Comparison of ENCODE assay signal across 11 cellular contexts in genomic region chr5:109329296-109330252, GRCh38.
DNase-seq lines count a peak whose midpoint lies in the region; ATAC-seq and TF ChIP-seq lines count a peak whose summit lies in the region.
"Had no signal": no experiment of that assay in that cellular context is flagged by ENCODE, and none has a peak within 500 bp of the region (broad histone marks: within the 10 kb centered on the region; RNA-seq: fewer than 3 reads in every experiment).

No MANE protein-coding gene starts in this region.

- H3K9me3 Mint-ChIP-seq in H9, result no peaks in the 10 kb centered on the region
- H3K9me3 Mint-ChIP-seq: activated B cell treated with CpG ODN at 0.5 μM for 24 hours; dendritic cell treated with granulocyte-macrophage colony-stimulating factor and Interleukin-4, amounts not matched to agents 40 ng/mL and 50 ng/mL, for 4 days had no signal

- peaks cover 8 to 11% of the 10 kb centered on the region in 2 experiments for H3K4me1 Mint-ChIP-seq in H9
- H3K4me1 Mint-ChIP-seq: activated B cell treated with CpG ODN at 0.5 μM for 24 hours had no signal

- H3K36me3 Mint-ChIP-seq in H9 (ENCODE audit: insufficient read depth in 1 of 3, low read depth in 3 of 3), result peaks cover 0 to 5% (median 0%) of the 10 kb centered on the region in 3 experiments; a peak in 3 of 7 replicates

- H2AK5ac ChIP-seq in H9 (ENCODE audit: insufficient read length, low read length), result no peak overlapping the region

- H3T11ph ChIP-seq in H9 (ENCODE audit: low read length), result no peak overlapping the region

- H3K27ac Mint-ChIP-seq in H9, result no peak overlapping the region; a peak in 1 of 7 replicates
- H3K27ac Mint-ChIP-seq: activated B cell treated with CpG ODN at 0.5 μM for 24 hours; dendritic cell treated with granulocyte-macrophage colony-stimulating factor and Interleukin-4, amounts not matched to agents 40 ng/mL and 50 ng/mL, for 4 days had no signal

- H3K4ac ChIP-seq in H9 (ENCODE audit: low read depth, low read length), result no peak overlapping the region

- no peak overlapping the region for H2AFZ ChIP-seq in H9 (ENCODE audit: low read length)

- H4K91ac ChIP-seq in H9 (ENCODE audit: insufficient read length, low read depth, low read length), result no peak overlapping the region

- H2BK5ac ChIP-seq in H9 (ENCODE audit: insufficient read length, low read length), result no peak overlapping the region

- no peak overlapping the region for H3K56ac ChIP-seq in H9 (ENCODE audit: insufficient read length, low read depth, low read length)

- H3K18ac ChIP-seq in H9 (ENCODE audit: insufficient read length, low read depth, low read length), result no peak overlapping the region

- no peaks in the 10 kb centered on the region for H3K79me2 ChIP-seq in H9 (ENCODE audit: insufficient read depth, low read length)

- no peak overlapping the region for H2BK120ac ChIP-seq in H9 (ENCODE audit: low read depth, low read length, poor library complexity, severe bottlenecking)

- no peak overlapping the region for H3K23ac ChIP-seq in H9 (ENCODE audit: insufficient read length, low read depth, low read length)

- no peak overlapping the region for H2BK15ac ChIP-seq in H9 (ENCODE audit: low read depth, low read length)

- H3K27me3 ChIP-seq in H9 (ENCODE audit: insufficient read depth, low read length), result no peaks in the 10 kb centered on the region

- no peaks in the 10 kb centered on the region for H3K4me1 ChIP-seq in H9 (ENCODE audit: insufficient read depth, low read length)

- ATAC-seq in SK-N-SH treated with all-trans-retinoic acid at 6 μM for 48 hours, result peak; percentile 97
- ATAC-seq in GM21717 (IDR thresholded peaks at IDR 0.05; ENCODE audit: unreplicated experiment), result no peak
- no peak for ATAC-seq in GM19324 (IDR thresholded peaks at IDR 0.05; ENCODE audit: low FRiP score, unreplicated experiment)

- H3K9me3 ChIP-seq in H9 (ENCODE audit: control insufficient read depth, low read depth, low read length), result no peaks in the 10 kb centered on the region

- DNase-seq in GM04504 (ENCODE audit: low read depth), result peak; percentile 45
- peak; percentile 86 for DNase-seq in fibroblast of the conjunctiva (ENCODE audit: low read depth)
- DNase-seq in pulmonary artery endothelial cell (ENCODE audit: low read depth, low spot score), result peak; percentile 11
- no peak for DNase-seq in H9
- no peak for DNase-seq in islet precursor cell
- DNase-seq: activated B cell treated with CpG ODN at 0.5 μM for 24 hours, RPMI8226 had no signal

- no peak overlapping the region for H3K4me3 Mint-ChIP-seq in H9
- H3K4me3 Mint-ChIP-seq: activated B cell treated with CpG ODN at 0.5 μM for 24 hours; dendritic cell treated with granulocyte-macrophage colony-stimulating factor and Interleukin-4, amounts not matched to agents 40 ng/mL and 50 ng/mL, for 4 days had no signal

- H3K23me2 ChIP-seq in H9 (ENCODE audit: insufficient read length, low read depth, low read length, poor library complexity, severe bottlenecking), result no peaks in the 10 kb centered on the region

- H3K27me3 Mint-ChIP-seq in H9 (ENCODE audit: low read depth), result no peaks in the 10 kb centered on the region
- H3K27me3 Mint-ChIP-seq: activated B cell treated with CpG ODN at 0.5 μM for 24 hours; dendritic cell treated with granulocyte-macrophage colony-stimulating factor and Interleukin-4, amounts not matched to agents 40 ng/mL and 50 ng/mL, for 4 days had no signal

- no peak overlapping the region for H4K5ac ChIP-seq in H9 (ENCODE audit: insufficient read length, low read depth, low read length)

- no peak overlapping the region for H2BK20ac ChIP-seq in H9 (ENCODE audit: low read depth, low read length, poor library complexity, severe bottlenecking)

- H3K4me2 ChIP-seq in H9 (ENCODE audit: insufficient read depth, insufficient read length, low read length), result no peak overlapping the region

- TF ChIP-seq CTCF in H9 (conservative IDR thresholded peaks at IDR 0.05), result no peak

- no peak overlapping the region for H3K27ac ChIP-seq in H9 (ENCODE audit: insufficient read length, low read depth, low read length)

- no peak overlapping the region for H3K14ac ChIP-seq in H9 (ENCODE audit: insufficient read depth, low read length)

- H4K20me1 ChIP-seq in H9 (ENCODE audit: control insufficient read depth, insufficient read depth, insufficient read length), result no peaks in the 10 kb centered on the region

- H4K8ac ChIP-seq in H9 (replicated peaks; ENCODE audit: insufficient read length, low read depth, low read length), result no peak overlapping the region

- no peak overlapping the region for H3K9ac ChIP-seq in H9 (ENCODE audit: extremely low read depth, insufficient read length, low read length)

- H2BK12ac ChIP-seq in H9 (ENCODE audit: insufficient read length, low read depth, low read length), result no peak overlapping the region

- no CpG with 5 or more reads among the region's 4 CpGs for WGBS in H9 (ENCODE audit: extremely low coverage, insufficient read length, low lambda C conversion rate)

- H3K79me1 ChIP-seq in H9 (ENCODE audit: insufficient read depth, low read depth, low read length, poor library complexity, severe bottlenecking), result no peaks in the 10 kb centered on the region

TF ChIP-seq in SK-N-SH treated with all-trans-retinoic acid at 6 μM for 48 hours, 23 proteins besides CTCF, POLR2A, EP300 and RAD21:
- peak; percentile 99 for TF ChIP-seq ZNF8 (CRISPR knock-in tag; IDR thresholded peaks at IDR 0.05)
- peak; percentile 25; the same call in 1 of the 2 replicates for TF ChIP-seq CREB5 (CRISPR knock-in tag; IDR thresholded peaks at IDR 0.05; ENCODE audit: low read depth)
- TF ChIP-seq PATZ1 (CRISPR knock-in tag; IDR thresholded peaks at IDR 0.05; ENCODE audit: borderline replicate concordance), result no peak
- TF ChIP-seq ZC3H10 (CRISPR knock-in tag; IDR thresholded peaks at IDR 0.05), result 0 out of 2 replicates have a peak, but pooled peaks have one; percentile 56
- TF ChIP-seq CSRNP3 (CRISPR knock-in tag; IDR thresholded peaks at IDR 0.05), result peak; percentile 18; the same call in 1 of the 2 replicates
- TF ChIP-seq ISL1 (CRISPR knock-in tag; IDR thresholded peaks at IDR 0.05), result peak; percentile 94
- TF ChIP-seq ZFP3 (CRISPR knock-in tag; IDR thresholded peaks at IDR 0.05), result no peak

Comparison
In these comparisons a context has a peak if more than half of its experiments do, and no peak if none do; other contexts are left out.
1. DNase-seq: peak in GM04504 (single experiment), fibroblast of the conjunctiva (single experiment) and pulmonary artery endothelial cell (single experiment); none in H9 (single experiment) and islet precursor cell (single experiment).